In genomic region chr3:115547207-115547606, GRCh38 we compare ENCODE assay signal across 5 cellular contexts.
"Had no signal": no experiment of that assay in that cellular context is flagged by ENCODE, and none has a peak within 500 bp of the region (broad histone marks: within the 10 kb centered on the region; RNA-seq: fewer than 3 reads in every experiment).

No MANE protein-coding gene starts in this region.

- ATAC-seq: HepG2, K562 had no signal

- DNase-seq: IMR-90, KBM-7 had no signal

- H3K4me3 ChIP-seq: K562 had no signal

- H3K27ac ChIP-seq: HL-60 had no signal
